14 cellular contexts compared by ENCODE assay signal in the genomic region with DNA sequence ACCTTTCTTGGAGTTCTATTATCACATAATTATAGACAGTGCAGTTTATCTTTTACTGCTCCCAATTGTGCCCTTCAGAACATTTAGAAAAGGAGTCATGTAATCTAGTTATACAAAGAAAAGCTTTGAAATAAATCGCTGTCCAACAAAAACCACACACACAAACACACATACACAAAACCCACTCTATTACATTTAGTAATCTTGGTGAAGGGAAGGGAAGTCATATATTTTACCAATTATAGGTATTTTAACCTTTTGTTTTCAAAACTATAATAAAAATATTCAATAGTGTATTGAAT. TPM values are rescaled to one million over a fixed set of nuclear protein-coding genes. Genes with fewer than 3 reads are reported as not detected.
DNase-seq lines count a peak whose midpoint lies in the region; ATAC-seq, FAIRE-seq and TF ChIP-seq lines count a peak whose summit lies in the region.
"Had no signal": no experiment of that assay in that cellular context is flagged by ENCODE, and none has a peak within 500 bp of the region (broad histone marks: within the 10 kb centered on the region; RNA-seq: fewer than 3 reads in every experiment).

No MANE protein-coding gene starts in this region.

- H3K79me2 ChIP-seq in hepatocyte = no peaks in the 10 kb centered on the region

- H3K36me3 ChIP-seq in RWPE2 (ENCODE audit: low read depth) = no peaks in the 10 kb centered on the region
- H3K36me3 ChIP-seq in hepatocyte (replicated peaks; ENCODE audit: insufficient read depth, low read depth) = no peaks in the 10 kb centered on the region
- H3K36me3 ChIP-seq in endodermal cell (ENCODE audit: control insufficient read depth, insufficient read depth, low read length) = no peaks in the 10 kb centered on the region
- H3K36me3 ChIP-seq: BLaER1 treated with 17β-estradiol and CSF1 and Interleukin-3, amounts not matched to agents 10 nM and 100 nM had no signal

- no peaks in the 10 kb centered on the region for H3K27me3 Mint-ChIP-seq in endodermal cell (ENCODE audit: insufficient read depth)

- peak; percentile 71 for FAIRE-seq in G401.6 (lab: Jason Lieb, UNC)

- H3K27me3 ChIP-seq in RWPE2 (ENCODE audit: insufficient read depth, poor library complexity, severe bottlenecking) = no peaks in the 10 kb centered on the region
- H3K27me3 ChIP-seq in hepatocyte = no peaks in the 10 kb centered on the region
- H3K27me3 ChIP-seq in endodermal cell (ENCODE audit: control insufficient read depth, insufficient read depth, low read length, poor library complexity, severe bottlenecking) = no peaks in the 10 kb centered on the region
- H3K27me3 ChIP-seq: BLaER1 treated with 17β-estradiol and CSF1 and Interleukin-3, amounts not matched to agents 10 nM and 100 nM had no signal

- H3K9me3 ChIP-seq in RWPE2 (ENCODE audit: severe bottlenecking) (no peaks in the 10 kb centered on the region), hepatocyte (ENCODE audit: low read depth) (no peaks in the 10 kb centered on the region), endodermal cell (ENCODE audit: control insufficient read depth, low read length) (no peaks in the 10 kb centered on the region)

- WGBS in hepatocyte (ENCODE audit: low lambda C conversion rate, missing lambda C conversion rate) = 79% methylated on average over 1 of the region's 1 CpG
- no CpG with 5 or more reads among the region's 1 CpG for WGBS in endodermal cell (ENCODE audit: insufficient coverage in 1 of 2, insufficient read length in 1 of 2), 2 experiments

- no peaks in the 10 kb centered on the region for H3K9me2 ChIP-seq in hepatocyte (replicated peaks; ENCODE audit: insufficient read depth)

- no peak overlapping the region for H3K9ac ChIP-seq in endodermal cell (ENCODE audit: extremely low read depth, low read length, poor library complexity, severe bottlenecking)
- H3K9ac ChIP-seq: BLaER1 treated with 17β-estradiol and CSF1 and Interleukin-3, amounts not matched to agents 10 nM and 100 nM had no signal

- peak overlapping the region; percentile 94 for H3K27ac ChIP-seq in RWPE2 (ENCODE audit: poor library complexity, severe bottlenecking)
- H3K27ac ChIP-seq in hepatocyte = peak overlapping the region; percentile 72
- no peak overlapping the region for H3K27ac ChIP-seq in endodermal cell (ENCODE audit: low read depth, low read length)

- no peak overlapping the region for H3K4me3 Mint-ChIP-seq in stimulated activated effector memory CD8-positive, alpha-beta T cell treated with anti-CD3 and anti-CD28 coated beads, Interleukin-12 subunit alpha, Interleukin-12 subunit beta, amount 100 ng/mL, for 72 hours
- H3K4me3 Mint-ChIP-seq in endodermal cell = no peak overlapping the region

- no peaks in the 10 kb centered on the region for H3K9me3 Mint-ChIP-seq in stimulated activated effector memory CD8-positive, alpha-beta T cell treated with anti-CD3 and anti-CD28 coated beads, Interleukin-12 subunit alpha, Interleukin-12 subunit beta, amount 100 ng/mL, for 72 hours
- peaks cover 2% of the 10 kb centered on the region for H3K9me3 Mint-ChIP-seq in endodermal cell

- no peaks in the 10 kb centered on the region for H3K36me3 Mint-ChIP-seq in stimulated activated effector memory CD8-positive, alpha-beta T cell treated with anti-CD3 and anti-CD28 coated beads, Interleukin-12 subunit alpha, Interleukin-12 subunit beta, amount 100 ng/mL, for 72 hours
- no peaks in the 10 kb centered on the region for H3K36me3 Mint-ChIP-seq in endodermal cell (ENCODE audit: low read depth)

- H4K20me1 ChIP-seq in hepatocyte (ENCODE audit: insufficient read depth, poor library complexity, severe bottlenecking) = no peaks in the 10 kb centered on the region
- H4K20me1 ChIP-seq: BLaER1 treated with 17β-estradiol and CSF1 and Interleukin-3, amounts not matched to agents 10 nM and 100 nM had no signal

- peak overlapping the region; percentile 29 for H3K27ac Mint-ChIP-seq in stimulated activated effector memory CD8-positive, alpha-beta T cell treated with anti-CD3 and anti-CD28 coated beads, Interleukin-12 subunit alpha, Interleukin-12 subunit beta, amount 100 ng/mL, for 72 hours
- H3K27ac Mint-ChIP-seq in endodermal cell = no peak overlapping the region

- H3K4me2 ChIP-seq in hepatocyte = peak overlapping the region; percentile 0

- DNase-seq in RWPE2 (ENCODE audit: low spot score) (no peak), hepatocyte (ENCODE audit: low spot score) (no peak), kidney tubule cell (ENCODE audit: low spot score) (no peak), activated T-cell treated with anti-CD3 and anti-CD28 coated beads for 4 hours (no peak), endodermal cell (no peak)
- no peak for DNase-seq in stimulated activated effector memory CD8-positive, alpha-beta T cell treated with anti-CD3 and anti-CD28 coated beads, Interleukin-12 subunit alpha, Interleukin-12 subunit beta, amount 100 ng/mL, for 72 hours (ENCODE audit: low spot score in 2 of 2)
- DNase-seq: IMR-90, NCI-H1417 treated with DMSO at 0.1 percent for 48 hours, NCI-H2029 treated with DMSO at 0.1 percent for 48 hours, NCI-H510A treated with DMSO at 0.1 percent for 48 hours, SHP77 had no signal

- H3K4me1 Mint-ChIP-seq in stimulated activated effector memory CD8-positive, alpha-beta T cell treated with anti-CD3 and anti-CD28 coated beads, Interleukin-12 subunit alpha, Interleukin-12 subunit beta, amount 100 ng/mL, for 72 hours = peaks cover 23% of the 10 kb centered on the region
- H3K4me1 Mint-ChIP-seq in endodermal cell = peaks cover 23% of the 10 kb centered on the region

- ATAC-seq in RWPE2 (ENCODE audit: low read depth) = no peak
- ATAC-seq in stimulated activated effector memory CD8-positive, alpha-beta T cell treated with anti-CD3 and anti-CD28 coated beads, Interleukin-12 subunit alpha, Interleukin-12 subunit beta, amount 100 ng/mL, for 72 hours = no peak
- ATAC-seq: Panc1 had no signal

- H3K4me1 ChIP-seq in RWPE2 (ENCODE audit: insufficient read depth, poor library complexity, severe bottlenecking) (peaks cover 71% of the 10 kb centered on the region), hepatocyte (ENCODE audit: insufficient read depth) (peaks cover 30% of the 10 kb centered on the region), endodermal cell (ENCODE audit: control insufficient read depth, insufficient read depth, low read length) (no peaks in the 10 kb centered on the region)

- TF ChIP-seq CTCF in RWPE2 (IDR thresholded peaks at IDR 0.05; ENCODE audit: poor library complexity, severe bottlenecking) = no peak
- no peak for TF ChIP-seq CTCF in hepatocyte (IDR thresholded peaks at IDR 0.05; ENCODE audit: poor library complexity)
- no peak for TF ChIP-seq CTCF in endodermal cell (conservative IDR thresholded peaks at IDR 0.05)

- H3K4me3 ChIP-seq in RWPE2 (ENCODE audit: severe bottlenecking) (no peak overlapping the region), hepatocyte (no peak overlapping the region), endodermal cell (ENCODE audit: low read length) (no peak overlapping the region)
- H3K4me3 ChIP-seq: BLaER1 treated with 17β-estradiol and CSF1 and Interleukin-3, amounts not matched to agents 10 nM and 100 nM had no signal

- no peak overlapping the region for H2AFZ ChIP-seq in hepatocyte

RNA-seq across cellular contexts. Expression of a gene that starts 27.0 kb away (rescaled TPM):
- total RNA-seq in hepatocyte (64.0 and 66.7 TPM in 2 replicates), endodermal cell (10 to 100 TPM; 19.1 to 26.4 TPM)
- polyA plus RNA-seq in hepatocyte = 59.3 and 60.3 TPM in 2 replicates
- polyA plus RNA-seq in endodermal cell (2013, experiment 1 of 2) = 67.5 TPM
- 56.6 TPM for polyA plus RNA-seq in endodermal cell (2013, experiment 2 of 2)
